In genomic region chr5:111254613-111255012, GRCh38 we compare ENCODE assay signal across 8 cellular contexts. TPM values are rescaled to one million over a fixed set of nuclear protein-coding genes. Genes with fewer than 3 reads are reported as not detected.
A peak's percentile ranks its signal among the peaks of the same experiment; 100 is the strongest.
DNase-seq lines count a peak whose midpoint lies in the region; ATAC-seq and TF ChIP-seq lines count a peak whose summit lies in the region.

No MANE protein-coding gene starts in this region.

- peak overlapping the region; percentile 77 for H3K27ac Mint-ChIP-seq in T-helper 2 cell treated with Interferon-gamma antibody and Interleukin-4, amounts not matched to agents 5 μg/mL and 100 μg/mL, for 36 hours

- no peak overlapping the region for H3K4me3 ChIP-seq in tibial nerve

- 78 to 83% methylated on average over 3 of the region's 3 CpGs for WGBS in tibial nerve, 2 donors

- no peak overlapping the region for H3K27ac ChIP-seq in tibial nerve

- H3K4me1 ChIP-seq in tibial nerve, result no peaks in the 10 kb centered on the region

- ATAC-seq in HG03108 (IDR thresholded peaks at IDR 0.05; ENCODE audit: unreplicated experiment), result peak; percentile 76

- peaks cover 40% of the 10 kb centered on the region for H3K36me3 Mint-ChIP-seq in T-helper 2 cell treated with Interferon-gamma antibody and Interleukin-4, amounts not matched to agents 5 μg/mL and 100 μg/mL, for 36 hours (ENCODE audit: low read depth)

- peak overlapping the region; percentile 39 for H3K4me3 Mint-ChIP-seq in T-helper 2 cell treated with Interferon-gamma antibody and Interleukin-4, amounts not matched to agents 5 μg/mL and 100 μg/mL, for 36 hours

- TF ChIP-seq POLR2A in tibial nerve (IDR thresholded peaks at IDR 0.05), result no peak

- H3K27me3 ChIP-seq in tibial nerve, result no peaks in the 10 kb centered on the region

- H3K9me3 Mint-ChIP-seq in T-helper 2 cell treated with Interferon-gamma antibody and Interleukin-4, amounts not matched to agents 5 μg/mL and 100 μg/mL, for 36 hours, result peaks cover 5% of the 10 kb centered on the region

- no peak for TF ChIP-seq CTCF in tibial nerve (IDR thresholded peaks at IDR 0.05)

- H3K36me3 ChIP-seq in tibial nerve, result no peaks in the 10 kb centered on the region

- H3K27me3 Mint-ChIP-seq in T-helper 2 cell treated with Interferon-gamma antibody and Interleukin-4, amounts not matched to agents 5 μg/mL and 100 μg/mL, for 36 hours (ENCODE audit: low read depth), result no peaks in the 10 kb centered on the region

- in situ Hi-C loops in G401 (cut with HindIII; ENCODE audit: low sequenced_read_pairs), result no loop called here

- H3K9me3 ChIP-seq in tibial nerve, result no peaks in the 10 kb centered on the region

- DNase-seq in GM19240 (ENCODE audit: insufficient read length, low spot score), result peak; percentile 45
- peak; percentile 89 for DNase-seq in T-helper 2 cell treated with Interferon-gamma antibody and Interleukin-4, amounts not matched to agents 5 μg/mL and 100 μg/mL, for 36 hours (ENCODE audit: low spot score)
- DNase-seq in fibroblast of peridontal ligament (ENCODE audit: extremely low read depth), result peak; percentile 24
- no peak for DNase-seq in mucosa of gallbladder (ENCODE audit: low spot score)
- DNase-seq in G401 (ENCODE audit: low spot score), result no peak
- no peak for DNase-seq in tibial nerve (ENCODE audit: low spot score in 2 of 2)
- DNase-seq in retina, result no peak

- H3K4me1 Mint-ChIP-seq in T-helper 2 cell treated with Interferon-gamma antibody and Interleukin-4, amounts not matched to agents 5 μg/mL and 100 μg/mL, for 36 hours (ENCODE audit: low read depth), result peaks cover 65% of the 10 kb centered on the region

- no peak for TF ChIP-seq EP300 in tibial nerve (IDR thresholded peaks at IDR 0.05)

RNA-seq across cellular contexts. Expression of gene CAMK4, which starts 30.4 kb away (rescaled TPM):
- total RNA-seq in mucosa of gallbladder (5.0 TPM), tibial nerve (1 to 10 TPM in 3 of 4 donors, under 1 TPM in 1; 0.66 to 5.5 (median 2.8) TPM)
- under 0.01 TPM in 1 of 2 replicates, not detected in the other for total RNA-seq in G401 (2014; rRNA removed; shearing (Covaris generic))

Comparison
In these comparisons a context has a peak if more than half of its experiments do, and no peak if none do; other contexts are left out.
1. DNase-seq: peak in GM19240 (single experiment), T-helper 2 cell treated with Interferon-gamma antibody and Interleukin-4, amounts not matched to agents 5 μg/mL and 100 μg/mL, for 36 hours (single experiment) and fibroblast of peridontal ligament (single experiment); none in mucosa of gallbladder (single experiment), G401 (single experiment), tibial nerve (0 of 2) and retina (single experiment).